31 cellular contexts compared by ENCODE assay signal in the genomic region with DNA sequence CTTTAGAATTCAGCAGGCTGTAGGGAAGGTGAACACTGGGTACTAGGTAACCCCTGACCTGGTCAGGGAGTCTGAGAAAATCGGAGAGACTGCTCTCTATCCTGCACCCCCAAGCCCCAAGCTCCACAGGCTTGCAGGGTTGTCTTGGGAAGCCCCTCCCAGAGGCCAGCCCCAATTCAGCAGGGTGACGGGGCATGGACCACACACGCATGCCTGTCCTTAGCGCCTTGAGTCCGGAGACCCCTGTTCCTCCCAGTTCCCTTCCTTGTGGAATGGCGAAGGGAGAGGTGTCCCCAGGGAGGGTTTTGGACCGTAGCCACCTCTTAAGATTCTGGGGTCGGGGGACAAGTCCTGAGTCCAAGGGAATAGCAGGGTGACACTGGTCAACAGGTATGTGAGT.
"Had no signal": no experiment of that assay in that cellular context is flagged by ENCODE, and none has a peak within 500 bp of the region (broad histone marks: within the 10 kb centered on the region; RNA-seq: fewer than 3 reads in every experiment).

No MANE protein-coding gene starts in this region.

- H3K9me3 Mint-ChIP-seq: activated CD4-positive, alpha-beta T cell treated with anti-CD3 and anti-CD28 coated beads, Interleukin-2, amount 10 ng/mL, durations not matched to agents 7 days and 5 days; activated naive CD8-positive, alpha-beta T cell treated with anti-CD3 and anti-CD28 coated beads for 36 hours; activated T-cell treated with anti-CD3 and anti-CD28 coated beads, Interleukin-2, amount 50 U/mL, for 24 hours; central memory CD8-positive, alpha-beta T cell; T-helper 1 cell treated with Interleukin-12 subunit alpha and Interleukin-12 subunit beta and Interleukin-4 antibody, amounts not matched to agents 30 μg/mL and 1 μg/mL, for 36 hours; T-helper 2 cell treated with Interferon-gamma antibody and Interleukin-4, amounts not matched to agents 5 μg/mL and 100 μg/mL, for 36 hours; WTC11 had no signal

- H3K27me3 ChIP-seq: ascending aorta, cardiac muscle cell, SJSA1 had no signal

- H3K4me2 ChIP-seq: KMS-11, PC-9, SK-N-SH had no signal

- H3K4me3 ChIP-seq: ascending aorta, cardiac muscle cell, PC-9, SJSA1 had no signal

- H3K27me3 Mint-ChIP-seq: activated CD4-positive, alpha-beta T cell treated with anti-CD3 and anti-CD28 coated beads for 36 hours; activated CD4-positive, alpha-beta T cell treated with anti-CD3 and anti-CD28 coated beads, Interleukin-2, amount 10 ng/mL, durations not matched to agents 7 days and 5 days; activated naive CD8-positive, alpha-beta T cell treated with anti-CD3 and anti-CD28 coated beads for 36 hours; activated T-cell treated with anti-CD3 and anti-CD28 coated beads, Interleukin-2, amount 50 U/mL, for 24 hours; central memory CD8-positive, alpha-beta T cell had no signal

- DNase-seq: activated CD4-positive, alpha-beta T cell treated with anti-CD3 and anti-CD28 coated beads for 36 hours; activated CD4-positive, alpha-beta T cell treated with anti-CD3 and anti-CD28 coated beads, Interleukin-2, amount 10 ng/mL, durations not matched to agents 7 days and 5 days; activated CD4-positive, alpha-beta T cell treated with anti-CD3 and anti-CD28 coated beads, Interleukin-2, amount 50 U/mL, for 48 hours; activated CD8-positive, alpha-beta T cell treated with anti-CD3 and anti-CD28 coated beads, Interleukin-2, amount 10 ng/mL, durations not matched to agents 7 days and 5 days; activated gamma-delta T cell treated with Interleukin-2 at 50 U/mL for 16 hours; activated naive CD4-positive, alpha-beta T cell treated with anti-CD3 and anti-CD28 coated beads, Interleukin-2, amount 50 U/mL, for 16 hours; activated naive CD8-positive, alpha-beta T cell treated with anti-CD3 and anti-CD28 coated beads for 36 hours; activated T-cell treated with anti-CD3 and anti-CD28 coated beads, Interleukin-2, amount 50 U/mL, for 24 hours; amniotic stem cell; NCI-H1092 treated with DMSO at 0.1 percent for 48 hours; NCI-H187; NCI-H2029 treated with DMSO at 0.1 percent for 48 hours; NCI-H2107; NCI-H2171 treated with DMSO at 0.1 percent for 48 hours; NCI-H2227 treated with DMSO at 0.1 percent for 48 hours; NCI-H446; NCI-H526 treated with DMSO at 0.1 percent for 48 hours; NCI-H774; PC-9; SHP77; SK-N-SH had no signal

- H3K4me3 Mint-ChIP-seq: activated CD4-positive, alpha-beta T cell treated with anti-CD3 and anti-CD28 coated beads for 36 hours; activated CD4-positive, alpha-beta T cell treated with anti-CD3 and anti-CD28 coated beads, Interleukin-2, amount 10 ng/mL, durations not matched to agents 7 days and 5 days; activated CD8-positive, alpha-beta T cell treated with anti-CD3 and anti-CD28 coated beads, Interleukin-2, amount 10 ng/mL, durations not matched to agents 7 days and 5 days; activated naive CD8-positive, alpha-beta T cell treated with anti-CD3 and anti-CD28 coated beads for 36 hours; activated T-cell treated with anti-CD3 and anti-CD28 coated beads, Interleukin-2, amount 50 U/mL, for 24 hours; central memory CD8-positive, alpha-beta T cell; T-helper 1 cell treated with Interleukin-12 subunit alpha and Interleukin-12 subunit beta and Interleukin-4 antibody, amounts not matched to agents 30 μg/mL and 1 μg/mL, for 36 hours; T-helper 2 cell treated with Interferon-gamma antibody and Interleukin-4, amounts not matched to agents 5 μg/mL and 100 μg/mL, for 36 hours; WTC11 had no signal

- H3K36me3 Mint-ChIP-seq: WTC11 had no signal

- H3K36me3 ChIP-seq: ascending aorta, cardiac muscle cell, SJSA1 had no signal

- ATAC-seq: activated CD4-positive, alpha-beta T cell treated with anti-CD3 and anti-CD28 coated beads for 36 hours; activated CD4-positive, CD25-positive, alpha-beta regulatory T cell treated with anti-CD3 and anti-CD28 coated beads, Interleukin-2, amount 50 U/mL, for 24 hours; activated CD8-positive, alpha-beta T cell treated with anti-CD3 and anti-CD28 coated beads, Interleukin-2, amount 10 ng/mL, durations not matched to agents 7 days and 5 days; WTC11 had no signal

- FAIRE-seq: RCC 7860 had no signal

- H3K4me1 Mint-ChIP-seq: central memory CD8-positive, alpha-beta T cell had no signal

- H3K9ac ChIP-seq: KMS-11, SK-N-SH had no signal

- H3K27ac ChIP-seq: ascending aorta, cardiac muscle cell, KMS-11, PC-9, SJSA1 had no signal

- H2AFZ ChIP-seq: PC-9 had no signal

- H3K27ac Mint-ChIP-seq: activated CD4-positive, alpha-beta T cell treated with anti-CD3 and anti-CD28 coated beads, Interleukin-2, amount 10 ng/mL, durations not matched to agents 7 days and 5 days; activated CD8-positive, alpha-beta T cell treated with anti-CD3 and anti-CD28 coated beads, Interleukin-2, amount 10 ng/mL, durations not matched to agents 7 days and 5 days; activated naive CD8-positive, alpha-beta T cell treated with anti-CD3 and anti-CD28 coated beads for 36 hours; activated T-cell treated with anti-CD3 and anti-CD28 coated beads, Interleukin-2, amount 50 U/mL, for 24 hours; T-helper 1 cell treated with Interleukin-12 subunit alpha and Interleukin-12 subunit beta and Interleukin-4 antibody, amounts not matched to agents 30 μg/mL and 1 μg/mL, for 36 hours; T-helper 2 cell treated with Interferon-gamma antibody and Interleukin-4, amounts not matched to agents 5 μg/mL and 100 μg/mL, for 36 hours; WTC11 had no signal

- H3K9me3 ChIP-seq: ascending aorta, SJSA1, SK-N-SH had no signal
